ENCODE assay signal across 32 cellular contexts in genomic region chr2:97764559-97765263, GRCh38. TPM values are rescaled to one million over a fixed set of nuclear protein-coding genes. Genes with fewer than 3 reads are reported as not detected.
DNase-seq lines count a peak whose midpoint lies in the region; ATAC-seq, FAIRE-seq and TF ChIP-seq lines count a peak whose summit lies in the region.
"Had no signal": no experiment of that assay in that cellular context is flagged by ENCODE, and none has a peak within 500 bp of the region (broad histone marks: within the 10 kb centered on the region; RNA-seq: fewer than 3 reads in every experiment).

No MANE protein-coding gene starts in this region.

- H3K79me2 ChIP-seq in HepG2 (ENCODE audit: insufficient read depth, low read length), result no peaks in the 10 kb centered on the region

- no peaks in the 10 kb centered on the region for H3K27me3 ChIP-seq in HepG2 (ENCODE audit: control insufficient read depth in 1 of 2, insufficient read depth in 2 of 2, low read length in 2 of 2)
- no peaks in the 10 kb centered on the region for H3K27me3 ChIP-seq in right lobe of liver
- no peaks in the 10 kb centered on the region for H3K27me3 ChIP-seq in left lung
- H3K27me3 ChIP-seq: esophagus muscularis mucosa, foreskin keratinocyte, heart left ventricle, neutrophil, vagina had no signal

- POLR2A ChIA-PET in HepG2 (lab: Yijun Ruan, JAX), result no interaction called here

- no TSS peak for BruUV-seq in HepG2 (replicated peaks; lab: Mats Ljungman, UMichigan)

- CTCF ChIA-PET in HepG2 (lab: Yijun Ruan, JAX; ENCODE audit: low intra/inter-chr PET ratio, low total read pairs), result no interaction called here

- no peak for TF ChIP-seq POLR2A in HepG2 (IDR thresholded peaks at IDR 0.05; ENCODE audit: insufficient read depth in 1 of 2, low read depth in 2 of 2, low read length in 2 of 2)
- no peak for TF ChIP-seq POLR2A in right lobe of liver (IDR thresholded peaks at IDR 0.05)

- 97% methylated on average over 10 of the region's 11 CpGs for WGBS in HepG2 (ENCODE audit: low lambda C conversion rate)
- 85% methylated on average over 4 of the region's 11 CpGs for WGBS in right lobe of liver (ENCODE audit: insufficient coverage, low coverage, low lambda C conversion rate, missing lambda C conversion rate)

- no peak overlapping the region for H2AFZ ChIP-seq in HepG2 (ENCODE audit: low read length)
- H2AFZ ChIP-seq: PC-9 had no signal

- no peak for TF ChIP-seq CTCF in HepG2 (CRISPR knock-in tag; IDR thresholded peaks at IDR 0.05)
- TF ChIP-seq CTCF in right lobe of liver (IDR thresholded peaks at IDR 0.05), result no peak
- TF ChIP-seq CTCF in left lung (IDR thresholded peaks at IDR 0.05), result no peak

- H3K4me3 ChIP-seq in HepG2 (replicated peaks in 1 of 3; ENCODE audit: insufficient read depth in 1 of 3, low read depth in 2 of 3, low read length in 3 of 3) (no peak overlapping the region), right lobe of liver (no peak overlapping the region), left lung (no peak overlapping the region)
- H3K4me3 ChIP-seq: esophagus muscularis mucosa, heart left ventricle, PC-9, prostate gland, vagina had no signal

- DNase-seq in NCI-H1105 (lab: John Stamatoyannopoulos, UW) (peak; percentile 1), NCI-H1105 treated with DMSO at 0.1 percent for 48 hours (lab: John Stamatoyannopoulos, UW) (no peak), HepG2 (ENCODE audit: low spot score) (no peak), right lobe of liver (no peak), left lung (no peak), NCI-H526 treated with DMSO at 0.1 percent for 48 hours (lab: John Stamatoyannopoulos, UW) (no peak), occipital lobe (lab: John Stamatoyannopoulos, UW) (no peak)
- DNase-seq in central memory CD4-positive, alpha-beta T cell, result no peak
- DNase-seq: activated CD4-positive, alpha-beta T cell treated with anti-CD3 and anti-CD28 coated beads, Interleukin-2, amount 50 U/mL, for 48 hours; activated CD4-positive, CD25-positive, alpha-beta regulatory T cell; activated naive CD8-positive, alpha-beta T cell treated with anti-CD3 and anti-CD28 coated beads for 36 hours; aorta; CD4-positive, alpha-beta T cell; cortex of kidney; effector memory CD8-positive, alpha-beta T cell; foreskin keratinocyte; heart left ventricle; NCI-H1048; NCI-H2081; NCI-H510A; PC-9; SHP77; stimulated activated CD4-positive, alpha-beta T cell treated with anti-CD3 and anti-CD28 coated beads, Interleukin-15, amount 100 ng/mL, for 24 hours; stimulated activated naive CD4-positive, alpha-beta T cell; T-helper 9 cell had no signal

- intact Hi-C loops in HepG2 (cut with micrococcal nuclease; ENCODE audit: unreplicated experiment) (no loop called here), right lobe of liver (cut with DNase I) (no loop called here), left lung (cut with DNase I) (no loop called here)

- H4K20me1 ChIP-seq in HepG2 (ENCODE audit: insufficient read depth, low read length), result no peaks in the 10 kb centered on the region

- no peak for ATAC-seq in HepG2
- no peak for ATAC-seq in right lobe of liver
- peak; percentile 24 for ATAC-seq in left lung
- ATAC-seq: activated T-helper 17 cell treated with anti-CD3 and anti-CD28 coated beads, Interleukin-2, amount 50 U/mL, for 72 hours; effector memory CD8-positive, alpha-beta T cell; foreskin keratinocyte; heart left ventricle had no signal

- no peaks in the 10 kb centered on the region for H3K4me1 ChIP-seq in HepG2 (ENCODE audit: insufficient read depth, low read length)
- no peaks in the 10 kb centered on the region for H3K4me1 ChIP-seq in right lobe of liver
- H3K4me1 ChIP-seq in left lung, result no peaks in the 10 kb centered on the region
- H3K4me1 ChIP-seq: foreskin keratinocyte, prostate gland, vagina had no signal

- H3K9ac ChIP-seq in HepG2 (ENCODE audit: insufficient read depth, low read depth, low read length), result no peak overlapping the region

- H3K36me3 ChIP-seq in HepG2 (replicated peaks in 1 of 2; ENCODE audit: control insufficient read depth in 1 of 2, insufficient read depth in 2 of 2, low read length in 2 of 2), result peaks cover 26 to 65% of the 10 kb centered on the region in 2 experiments
- H3K36me3 ChIP-seq in right lobe of liver, result peaks cover 0 to 55% (median 13%) of the 10 kb centered on the region in 4 donors
- H3K36me3 ChIP-seq in left lung, result peaks cover 0 to 89% of the 10 kb centered on the region in 2 donors

- TF ChIP-seq EP300 in HepG2 (IDR thresholded peaks at IDR 0.05; ENCODE audit: low read depth in 2 of 2, low read length in 2 of 2), result no peak
- TF ChIP-seq EP300 in HepG2 (CRISPR knock-in tag; IDR thresholded peaks at IDR 0.05; ENCODE audit: borderline replicate concordance), result no peak

- TF ChIP-seq RAD21 in HepG2 (CRISPR knock-in tag; IDR thresholded peaks at IDR 0.05), result no peak

- H3K27ac ChIP-seq in HepG2 (ENCODE audit: extremely low read length, insufficient read depth, low read length) (no peak overlapping the region), right lobe of liver (no peak overlapping the region), left lung (no peak overlapping the region)
- H3K27ac ChIP-seq: 22Rv1, esophagus muscularis mucosa, foreskin keratinocyte, neutrophil, PC-9, prostate gland, vagina had no signal

- no peaks in the 10 kb centered on the region for H3K9me3 ChIP-seq in HepG2 (ENCODE audit: low read length)
- H3K9me3 ChIP-seq in right lobe of liver, result no peaks in the 10 kb centered on the region
- no peaks in the 10 kb centered on the region for H3K9me3 ChIP-seq in left lung
- H3K9me3 ChIP-seq: esophagus muscularis mucosa, heart left ventricle, neutrophil, prostate gland, vagina had no signal

- no peak overlapping the region for H3K4me2 ChIP-seq in HepG2 (ENCODE audit: low read depth, low read length)
- H3K4me2 ChIP-seq: PC-9 had no signal

- in situ Hi-C loops in HepG2 (cut with HindIII; ENCODE audit: extremely low pct_ligation_motif_present, low pct_unique_long_range_greater_than_20kb), result no loop called here

- FAIRE-seq in HepG2 (lab: Jason Lieb, UNC), result no peak
- FAIRE-seq: H54 had no signal

TF ChIP-seq in HepG2, 621 proteins besides CTCF, POLR2A, EP300 and RAD21 (continues in another document):
- no peak for TF ChIP-seq ZFP90 (CRISPR knock-in tag; IDR thresholded peaks at IDR 0.05; ENCODE audit: borderline replicate concordance)
- TF ChIP-seq HNRNPLL (IDR thresholded peaks at IDR 0.05; ENCODE audit: low read depth, low read length, poor library complexity, severe bottlenecking), result no peak
- peak; percentile 12 for TF ChIP-seq RBM22 (optimal IDR thresholded peaks at IDR 0.05; ENCODE audit: low read length)
- TF ChIP-seq AGO2 (optimal IDR thresholded peaks at IDR 0.05; ENCODE audit: low read depth, low read length), result peak; percentile 65
- no peak for TF ChIP-seq MXD4 (CRISPR knock-in tag; IDR thresholded peaks at IDR 0.05)
- no peak for TF ChIP-seq MTA1 (CRISPR knock-in tag; IDR thresholded peaks at IDR 0.05; ENCODE audit: borderline replicate concordance)
- TF ChIP-seq SOX6 (IDR thresholded peaks at IDR 0.05), result no peak
- no peak for TF ChIP-seq SOX6 (CRISPR knock-in tag; IDR thresholded peaks at IDR 0.05)

RNA-seq across cellular contexts. Expression of gene ZAP70, which starts 51.3 kb away (rescaled TPM):
- total RNA-seq in HepG2 (2016; rRNA removed; fragmentation: Illumina TruSeq; extraction: Trizol) (0.18 and 0.51 TPM in 2 replicates), right lobe of liver (1 to 10 TPM in 4 of 6 experiments, under 1 TPM in 2; 0.74 to 2.1 (median 1.4) TPM), left lung (1 to 10 TPM; 5.6 to 8.3 TPM), occipital lobe (1.1 TPM)
- not detected in 2 replicates for total RNA-seq in HepG2 (2016; cell fraction: cytosol; rRNA removed; fragmentation: Illumina TruSeq; extraction: Trizol; ENCODE audit: low read depth)
- total RNA-seq in HepG2 (2016; cell fraction: insoluble cytoplasmic fraction; rRNA removed; fragmentation: Illumina TruSeq; extraction: Trizol), result 0.24 and 0.43 TPM in 2 replicates
- not detected in 2 replicates for total RNA-seq in HepG2 (2016; cell fraction: membrane; rRNA removed; fragmentation: Illumina TruSeq; extraction: Trizol)
- 0.28 and 0.31 TPM in 2 replicates for total RNA-seq in HepG2 (2016; cell fraction: nucleus; rRNA removed; fragmentation: Illumina TruSeq; extraction: Trizol)
- 4.0 and 7.1 TPM in 2 replicates for polyA plus RNA-seq in HepG2 (2011; rRNA removed)
- 2.5 and 3.2 TPM in 2 replicates for polyA plus RNA-seq in HepG2 (2011; cell fraction: cytosol; rRNA removed)
- polyA plus RNA-seq in HepG2 (2011; cell fraction: nucleus; rRNA removed), result 64.9 and 67.7 TPM in 2 replicates
- 2.2 and 3.6 TPM in 2 replicates for polyA plus RNA-seq in HepG2 (2012)
- not detected in 2 replicates for polyA plus RNA-seq in HepG2 (2016; cell fraction: cytosol; fragmentation: Illumina TruSeq; extraction: Trizol; ENCODE audit: low read depth)
- 0.27 and 0.57 TPM in 2 replicates for polyA plus RNA-seq in HepG2 (2016; cell fraction: insoluble cytoplasmic fraction; fragmentation: Illumina TruSeq; extraction: Trizol; ENCODE audit: low read depth)
- not detected in 2 replicates for polyA plus RNA-seq in HepG2 (2016; cell fraction: membrane; fragmentation: Illumina TruSeq; extraction: Trizol; ENCODE audit: low read depth)
- 1.00 and 1.1 TPM in 2 replicates for polyA plus RNA-seq in HepG2 (2016; cell fraction: nucleus; fragmentation: Illumina TruSeq; extraction: Trizol; ENCODE audit: insufficient read depth, low read depth)
- polyA minus RNA-seq in HepG2 (2011; rRNA and poly(A)+ RNA removed; ENCODE audit: low replicate concordance), result 5.3 TPM in 1 of 2 replicates, not detected in the other
- polyA minus RNA-seq in HepG2 (2011; cell fraction: cytosol; rRNA and poly(A)+ RNA removed), result 1.5 and 1.6 TPM in 2 replicates
- polyA minus RNA-seq in HepG2 (2011; cell fraction: nucleus; rRNA and poly(A)+ RNA removed), result 5.0 and 5.6 TPM in 2 replicates
- total RNA-seq: foreskin keratinocyte, PC-9 had no signal
